In the genomic region with DNA sequence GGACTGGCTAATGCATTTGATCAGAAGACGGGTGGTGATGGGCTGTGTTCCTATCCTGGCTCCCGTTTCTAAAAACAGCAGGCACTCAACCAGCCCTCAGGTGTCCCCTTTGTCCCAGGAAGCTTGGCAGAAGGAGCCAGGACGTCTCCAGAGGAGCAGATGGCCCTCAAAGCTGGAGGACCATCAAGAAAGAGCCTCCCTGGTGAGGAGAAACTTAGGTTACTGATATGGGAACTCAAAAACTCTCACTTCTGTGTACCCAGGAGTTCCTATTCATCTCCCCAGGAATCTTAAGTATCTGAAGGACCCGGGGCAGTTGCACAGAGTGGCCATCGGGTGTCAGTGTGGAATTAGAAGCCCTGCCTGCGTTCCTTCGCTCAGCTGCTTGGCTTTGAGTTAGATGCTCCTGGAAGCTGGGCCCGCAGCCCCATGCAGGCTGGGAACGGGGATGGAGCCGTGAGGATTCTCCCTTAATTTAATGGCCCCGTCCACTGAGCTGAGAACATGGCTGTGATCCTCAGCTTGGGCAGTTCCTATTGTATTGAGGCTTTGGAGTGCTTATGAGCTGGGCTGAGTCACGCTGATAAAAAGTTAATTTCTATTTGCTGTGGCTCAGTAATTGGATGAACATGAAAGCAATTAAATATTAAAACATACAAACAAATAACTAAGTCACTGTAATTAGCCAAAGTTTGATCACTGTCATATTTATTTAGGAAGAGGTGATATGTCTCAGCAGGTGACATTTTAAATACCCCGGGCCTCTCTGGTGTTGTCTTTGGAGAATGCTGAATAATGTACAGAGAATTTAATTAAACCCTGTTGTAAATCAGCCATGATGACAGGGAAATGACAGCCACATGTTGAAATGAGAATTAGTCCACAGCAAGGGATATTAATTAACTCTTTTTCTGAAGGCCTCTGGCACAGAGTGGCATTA, we compare ENCODE assay signal across 8 cellular contexts.
DNase-seq lines count a peak whose midpoint lies in the region; ATAC-seq, FAIRE-seq and TF ChIP-seq lines count a peak whose summit lies in the region.

No MANE protein-coding gene starts in this region.

- no peaks in the 10 kb centered on the region for H3K9me2 ChIP-seq in OCI-LY7 (ENCODE audit: insufficient read depth, low read length)

- peak overlapping the region in 2 of 3 experiments; percentile 44 to 46 for H3K4me3 Mint-ChIP-seq in nephron

- no peaks in the 10 kb centered on the region for H3K27me3 ChIP-seq in KMS-11 (ENCODE audit: insufficient read depth, low read depth)
- peaks cover 2% of the 10 kb centered on the region for H3K27me3 ChIP-seq in fibroblast of lung (ENCODE audit: control insufficient read depth, insufficient read depth, low read length)
- H3K27me3 ChIP-seq in stomach = peaks cover 0 to 17% (median 9%) of the 10 kb centered on the region in 3 donors

- H3K27me3 Mint-ChIP-seq in nephron (ENCODE audit: low read depth) = peaks cover 30% of the 10 kb centered on the region

- H3K9ac ChIP-seq in KMS-11 (no peak overlapping the region), fibroblast of lung (ENCODE audit: insufficient read depth, low read length) (no peak overlapping the region)

- H3K4me2 ChIP-seq in KMS-11 (no peak overlapping the region), OCI-LY7 (ENCODE audit: low read length) (no peak overlapping the region), fibroblast of lung (ENCODE audit: extremely low read depth, insufficient read depth, low read length) (no peak overlapping the region)

- H3K36me3 ChIP-seq in KMS-11 (ENCODE audit: insufficient read depth) = no peaks in the 10 kb centered on the region
- no peaks in the 10 kb centered on the region for H3K36me3 ChIP-seq in OCI-LY7 (ENCODE audit: insufficient read depth, low read length)
- no peaks in the 10 kb centered on the region for H3K36me3 ChIP-seq in fibroblast of lung (ENCODE audit: control insufficient read depth, insufficient read depth, low read length)
- H3K36me3 ChIP-seq in stomach = no peaks in the 10 kb centered on the region

- H3K4me1 ChIP-seq in KMS-11 (ENCODE audit: low read depth, poor library complexity, severe bottlenecking) (peaks cover 6% of the 10 kb centered on the region), OCI-LY7 (ENCODE audit: insufficient read depth, low read length, poor library complexity, severe bottlenecking) (peaks cover 10% of the 10 kb centered on the region), fibroblast of lung (ENCODE audit: control insufficient read depth, extremely low read depth, insufficient read depth, low read length) (no peaks in the 10 kb centered on the region), stomach (peaks cover 0 to 9% (median 4%) of the 10 kb centered on the region in 4 donors)

- H3K79me2 ChIP-seq in KMS-11 (ENCODE audit: insufficient read depth, low read depth) = no peaks in the 10 kb centered on the region
- no peaks in the 10 kb centered on the region for H3K79me2 ChIP-seq in OCI-LY7 (ENCODE audit: insufficient read depth, low read depth, low read length)
- no peaks in the 10 kb centered on the region for H3K79me2 ChIP-seq in fibroblast of lung (ENCODE audit: control insufficient read depth, insufficient read depth, low read length)

- intact Hi-C loops in OCI-LY7 (cut with micrococcal nuclease; ENCODE audit: unreplicated experiment) = loop anchor here (1.0 to 10.0 kb wide), 3 partner anchors 202 to 470 kb away; no protein-coding TSS in a partner anchor
- intact Hi-C loops in stomach (cut with DNase I; ENCODE audit: low total_unique reads) = loop anchor here (10.0 kb wide), 1 partner anchor 472 kb away; no protein-coding TSS in a partner anchor

- WGBS in stomach, 5 donors = 13 to 16% (median 13%) methylated on average over 11 to 13 of the region's 13 CpGs

- no peak overlapping the region for H3K4me3 ChIP-seq in KMS-11 (IDR thresholded peaks at IDR 0.05; ENCODE audit: insufficient read depth, low read depth, low read length)
- H3K4me3 ChIP-seq in OCI-LY7 (ENCODE audit: low read depth, low read length, poor library complexity, severe bottlenecking) = no peak overlapping the region
- no peak overlapping the region for H3K4me3 ChIP-seq in fibroblast of lung (replicated peaks in 1 of 4; ENCODE audit: control extremely low read depth in 1 of 4, insufficient read depth in 1 of 4, low read depth in 3 of 4, low read length in 4 of 4)
- H3K4me3 ChIP-seq in stomach = no peak overlapping the region

- TF ChIP-seq CTCF in D721Med (IDR thresholded peaks at IDR 0.05; ENCODE audit: insufficient read depth, missing control alignments) = peak; percentile 97
- peak; percentile 94 for TF ChIP-seq CTCF in KMS-11 (conservative IDR thresholded peaks at IDR 0.05; ENCODE audit: low read depth, low read length)
- peak; percentile 98 for TF ChIP-seq CTCF in OCI-LY7 (conservative IDR thresholded peaks at IDR 0.05; ENCODE audit: low read length)
- TF ChIP-seq CTCF in fibroblast of lung (conservative IDR thresholded peaks at IDR 0.05 in 1 of 2, IDR thresholded peaks at IDR 0.05 in 1 of 2; ENCODE audit: low read depth in 1 of 2, low read length in 2 of 2) = peak; percentile 97 to 98
- peak; percentile 91 to 97 (median 96) for TF ChIP-seq CTCF in nephron (IDR thresholded peaks at IDR 0.05; ENCODE audit: unreplicated experiment in 3 of 3)
- TF ChIP-seq CTCF in stomach (IDR thresholded peaks at IDR 0.05) = peak in 5 of 7 experiments; percentile 74 to 90 (median 82)

- TF ChIP-seq POLR2A in stomach (IDR thresholded peaks at IDR 0.05) = no peak

- DNase-seq in D721Med (ENCODE audit: insufficient read length, low spot score) (no peak), OCI-LY7 (ENCODE audit: low spot score) (peak; percentile 83), fibroblast of lung (ENCODE audit: low read depth in 2 of 2) (peak; percentile 72 to 86), stomach (peak; percentile 75)
- DNase-seq in activated T-cell treated with anti-CD3 and anti-CD28 coated beads, Interleukin-2, amount 50 U/mL, for 1 hour = peak; percentile 64

- no peak overlapping the region for H3K27ac ChIP-seq in KMS-11
- H3K27ac ChIP-seq in OCI-LY7 (ENCODE audit: low read depth, low read length, poor library complexity, severe bottlenecking) = no peak overlapping the region
- no peak overlapping the region for H3K27ac ChIP-seq in fibroblast of lung (ENCODE audit: insufficient read depth, low read length)
- no peak overlapping the region for H3K27ac ChIP-seq in stomach

- peak; percentile 35 for FAIRE-seq in D721Med (lab: Jason Lieb, UNC)

- H3K27ac Mint-ChIP-seq in nephron = peak overlapping the region; percentile 37 to 96 (median 95)

- H3K9me3 ChIP-seq in OCI-LY7 (ENCODE audit: low read length) = no peaks in the 10 kb centered on the region
- H3K9me3 ChIP-seq in fibroblast of lung (ENCODE audit: control insufficient read depth, insufficient read depth, low read depth, low read length) = no peaks in the 10 kb centered on the region
- no peaks in the 10 kb centered on the region for H3K9me3 ChIP-seq in stomach

- peaks cover 45% of the 10 kb centered on the region for H3K4me1 Mint-ChIP-seq in nephron

- H2AFZ ChIP-seq in KMS-11 (ENCODE audit: low read depth) (no peak overlapping the region), OCI-LY7 (ENCODE audit: low read length) (no peak overlapping the region), fibroblast of lung (ENCODE audit: low read length) (no peak overlapping the region)

- peaks cover 4% of the 10 kb centered on the region for H3K9me3 Mint-ChIP-seq in nephron

- no peak for TF ChIP-seq EP300 in stomach (IDR thresholded peaks at IDR 0.05)

- CTCF ChIA-PET in OCI-LY7 (lab: Charles Lee; ENCODE audit: unreplicated experiment) = interaction anchor here (0.6 to 0.8 kb wide), 2 partner anchors 142 to 470 kb away, joined by 3 to 4 read pairs; no protein-coding TSS in a partner anchor

- ATAC-seq in GM19328 (IDR thresholded peaks at IDR 0.05; ENCODE audit: unreplicated experiment) = no peak

- H4K20me1 ChIP-seq in KMS-11 (ENCODE audit: insufficient read depth) (no peaks in the 10 kb centered on the region), OCI-LY7 (ENCODE audit: insufficient read depth, low read length) (no peaks in the 10 kb centered on the region), fibroblast of lung (ENCODE audit: control insufficient read depth, extremely low read depth, insufficient read depth, low read length) (no peaks in the 10 kb centered on the region)

- POLR2A ChIA-PET in OCI-LY7 (lab: Charles Lee) = interaction anchor here (0.5 to 0.7 kb wide), 4 partner anchors 182 to 1815 kb away, joined by 3 to 4 read pairs (median 4); no protein-coding TSS in a partner anchor

- no peaks in the 10 kb centered on the region for H3K36me3 Mint-ChIP-seq in nephron (ENCODE audit: low read depth)

- BruUV-seq in OCI-LY7 (replicated peaks; lab: Mats Ljungman, UMichigan) = no TSS peak
